ENCODE assay signal across 21 cellular contexts in the genomic region with DNA sequence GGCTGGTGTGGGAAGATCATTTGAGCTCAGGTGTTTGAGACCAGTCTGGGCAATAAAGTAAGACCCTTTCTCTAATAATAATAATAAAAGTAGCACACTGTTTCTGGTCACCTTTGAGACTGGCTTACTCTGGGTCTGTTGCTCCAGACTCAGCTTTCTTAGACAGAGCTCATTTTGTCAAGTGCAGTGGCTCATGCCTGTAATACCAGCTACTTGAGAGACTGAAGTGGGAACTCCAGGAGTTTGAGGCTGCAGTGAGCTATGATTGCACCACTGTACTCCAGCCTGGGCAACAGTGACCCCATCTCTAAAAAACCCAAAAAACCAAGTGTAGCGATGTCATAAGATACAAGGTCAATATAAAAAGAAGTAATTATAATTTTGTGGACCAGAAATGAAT. TPM values are rescaled to one million over a fixed set of nuclear protein-coding genes. Genes with fewer than 3 reads are reported as not detected.
DNase-seq lines count a peak whose midpoint lies in the region; ATAC-seq and TF ChIP-seq lines count a peak whose summit lies in the region.
"Had no signal": no experiment of that assay in that cellular context is flagged by ENCODE, and none has a peak within 500 bp of the region (broad histone marks: within the 10 kb centered on the region; RNA-seq: fewer than 3 reads in every experiment).

No MANE protein-coding gene starts in this region.

- no peak for DNase-seq in activated naive CD4-positive, alpha-beta T cell treated with anti-CD3 and anti-CD28 coated beads, Interleukin-2, amount 10 ng/mL, durations not matched to agents 7 days and 5 days
- no peak for DNase-seq in activated naive CD4-positive, alpha-beta T cell treated with anti-CD3 and anti-CD28 coated beads for 36 hours
- peak; percentile 10 for DNase-seq in islet precursor cell
- DNase-seq in lower lobe of right lung: no peak
- no peak for DNase-seq in stimulated activated CD4-positive, alpha-beta T cell treated with anti-CD3 and anti-CD28 coated beads, Interleukin-2, amount 100 ng/mL, for 48 hours
- no peak for DNase-seq in CD1c-positive myeloid dendritic cell (ENCODE audit: extremely low spot score)
- DNase-seq in DMS153 (lab: John Stamatoyannopoulos, UW): no peak
- DNase-seq: AML-193; CD4-positive, alpha-beta memory T cell; CD4-positive, CD25-positive, alpha-beta regulatory T cell; CD8-positive, alpha-beta memory T cell; COR-L47; DMS 273 treated with DMSO at 0.1 percent for 48 hours; DMS79 treated with DMSO at 0.1 percent for 48 hours; GF-D8 had no signal

- no peaks in the 10 kb centered on the region for H3K9me3 Mint-ChIP-seq in activated naive CD4-positive, alpha-beta T cell treated with anti-CD3 and anti-CD28 coated beads, Interleukin-2, amount 10 ng/mL, durations not matched to agents 7 days and 5 days
- H3K9me3 Mint-ChIP-seq in activated naive CD4-positive, alpha-beta T cell treated with anti-CD3 and anti-CD28 coated beads for 36 hours: peaks cover 2% of the 10 kb centered on the region

- CTCF ChIA-PET in activated naive CD4-positive, alpha-beta T cell treated with anti-CD3 and anti-CD28 coated beads, Interleukin-2, amount 10 ng/mL, durations not matched to agents 7 days and 5 days (lab: Charles Lee): no interaction called here
- CTCF ChIA-PET in activated naive CD4-positive, alpha-beta T cell treated with anti-CD3 and anti-CD28 coated beads for 36 hours (lab: Charles Lee): interaction anchor here (1.4 kb wide), 1 partner anchor 31 kb away, joined by 4 read pairs; no protein-coding TSS in a partner anchor

- H3K36me3 ChIP-seq in lower lobe of right lung: no peaks in the 10 kb centered on the region

- H3K27me3 ChIP-seq in lower lobe of right lung (ENCODE audit: low read depth): no peaks in the 10 kb centered on the region
- H3K27me3 ChIP-seq: BLaER1 treated with 17β-estradiol and CSF1 and Interleukin-3, amounts not matched to agents 10 nM and 100 nM had no signal

- no peak for TF ChIP-seq CTCF in lower lobe of right lung (IDR thresholded peaks at IDR 0.05)

- peaks cover 7% of the 10 kb centered on the region for H3K9me3 ChIP-seq in lower lobe of right lung

- peak overlapping the region; percentile 42 for H3K27ac Mint-ChIP-seq in activated naive CD4-positive, alpha-beta T cell treated with anti-CD3 and anti-CD28 coated beads, Interleukin-2, amount 10 ng/mL, durations not matched to agents 7 days and 5 days
- no peak overlapping the region for H3K27ac Mint-ChIP-seq in activated naive CD4-positive, alpha-beta T cell treated with anti-CD3 and anti-CD28 coated beads for 36 hours
- H3K27ac Mint-ChIP-seq: B cell; CD4-positive, alpha-beta memory T cell had no signal

- no peak overlapping the region for H3K4me3 Mint-ChIP-seq in activated naive CD4-positive, alpha-beta T cell treated with anti-CD3 and anti-CD28 coated beads, Interleukin-2, amount 10 ng/mL, durations not matched to agents 7 days and 5 days
- H3K4me3 Mint-ChIP-seq in activated naive CD4-positive, alpha-beta T cell treated with anti-CD3 and anti-CD28 coated beads for 36 hours: no peak overlapping the region
- H3K4me3 Mint-ChIP-seq: B cell; CD4-positive, alpha-beta memory T cell; CD4-positive, CD25-positive, alpha-beta regulatory T cell; CD8-positive, alpha-beta memory T cell had no signal

- peaks cover 37% of the 10 kb centered on the region for H3K27me3 Mint-ChIP-seq in activated naive CD4-positive, alpha-beta T cell treated with anti-CD3 and anti-CD28 coated beads, Interleukin-2, amount 10 ng/mL, durations not matched to agents 7 days and 5 days
- no peaks in the 10 kb centered on the region for H3K27me3 Mint-ChIP-seq in activated naive CD4-positive, alpha-beta T cell treated with anti-CD3 and anti-CD28 coated beads for 36 hours (ENCODE audit: low read depth)
- H3K27me3 Mint-ChIP-seq: CD4-positive, alpha-beta memory T cell had no signal

- no peak overlapping the region for H3K4me3 ChIP-seq in lower lobe of right lung
- H3K4me3 ChIP-seq: A549; BLaER1 treated with 17β-estradiol and CSF1 and Interleukin-3, amounts not matched to agents 10 nM and 100 nM had no signal

- no peak overlapping the region for H3K27ac ChIP-seq in lower lobe of right lung
- H3K27ac ChIP-seq: 22Rv1, A549, C4-2B had no signal

- peaks cover under 1% of the 10 kb centered on the region for H3K4me1 ChIP-seq in lower lobe of right lung
- H3K4me1 ChIP-seq: A549 had no signal

- intact Hi-C loops in activated naive CD4-positive, alpha-beta T cell treated with anti-CD3 and anti-CD28 coated beads for 36 hours (cut with micrococcal nuclease): no loop called here
- intact Hi-C loops in lower lobe of right lung (cut with DNase I): no loop called here

- ATAC-seq in lower lobe of right lung: peak; percentile 67 to 70
- ATAC-seq: A549 had no signal

- H3K4me1 Mint-ChIP-seq in activated naive CD4-positive, alpha-beta T cell treated with anti-CD3 and anti-CD28 coated beads, Interleukin-2, amount 10 ng/mL, durations not matched to agents 7 days and 5 days: peaks cover 13% of the 10 kb centered on the region
- H3K4me1 Mint-ChIP-seq in activated naive CD4-positive, alpha-beta T cell treated with anti-CD3 and anti-CD28 coated beads for 36 hours (ENCODE audit: low read depth): peaks cover 4% of the 10 kb centered on the region

- H3K36me3 Mint-ChIP-seq in activated naive CD4-positive, alpha-beta T cell treated with anti-CD3 and anti-CD28 coated beads, Interleukin-2, amount 10 ng/mL, durations not matched to agents 7 days and 5 days: no peaks in the 10 kb centered on the region
- no peaks in the 10 kb centered on the region for H3K36me3 Mint-ChIP-seq in activated naive CD4-positive, alpha-beta T cell treated with anti-CD3 and anti-CD28 coated beads for 36 hours (ENCODE audit: low read depth)
- H3K36me3 Mint-ChIP-seq: CD4-positive, alpha-beta memory T cell; CD4-positive, CD25-positive, alpha-beta regulatory T cell had no signal

RNA-seq across cellular contexts. Expression of a gene that starts 36.4 kb away (rescaled TPM):
- 10 to 100 TPM in 1 of 2 experiments, not detected in 1; 28.1 TPM for total RNA-seq in activated naive CD4-positive, alpha-beta T cell treated with anti-CD3 and anti-CD28 coated beads for 36 hours
- 248 TPM for total RNA-seq in lower lobe of right lung
- total RNA-seq: A172 had no signal
